ENCODE assay signal across 1 cellular context in the genomic region with DNA sequence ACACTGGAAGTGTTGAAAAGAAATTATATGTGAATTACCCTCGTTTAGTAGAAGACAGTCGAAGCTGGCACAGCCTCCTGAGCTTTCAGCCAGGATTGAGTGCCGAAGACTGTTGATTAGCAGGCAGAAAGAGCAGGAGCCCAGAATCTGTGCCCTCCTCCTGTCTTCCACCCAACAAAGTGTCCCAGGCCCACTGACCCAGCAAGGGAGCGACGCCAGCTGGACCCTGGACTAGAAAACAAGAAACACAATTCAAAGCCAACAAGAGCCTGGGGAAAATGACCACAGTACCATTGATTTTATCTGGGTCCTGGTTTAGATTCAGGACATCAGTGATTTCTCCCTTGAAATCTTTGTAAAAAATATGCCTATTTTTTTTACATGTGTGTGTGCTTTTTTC.
TF ChIP-seq lines count a peak whose summit lies in the region.

No MANE protein-coding gene starts in this region.

TF ChIP-seq in IMR-90, 13 proteins besides CTCF, POLR2A, EP300 and RAD21 (continued from another document):
- TF ChIP-seq, protein P1, sequence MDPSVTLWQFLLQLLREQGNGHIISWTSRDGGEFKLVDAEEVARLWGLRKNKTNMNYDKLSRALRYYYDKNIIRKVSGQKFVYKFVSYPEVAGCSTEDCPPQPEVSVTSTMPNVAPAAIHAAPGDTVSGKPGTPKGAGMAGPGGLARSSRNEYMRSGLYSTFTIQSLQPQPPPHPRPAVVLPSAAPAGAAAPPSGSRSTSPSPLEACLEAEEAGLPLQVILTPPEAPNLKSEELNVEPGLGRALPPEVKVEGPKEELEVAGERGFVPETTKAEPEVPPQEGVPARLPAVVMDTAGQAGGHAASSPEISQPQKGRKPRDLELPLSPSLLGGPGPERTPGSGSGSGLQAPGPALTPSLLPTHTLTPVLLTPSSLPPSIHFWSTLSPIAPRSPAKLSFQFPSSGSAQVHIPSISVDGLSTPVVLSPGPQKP (IDR thresholded peaks at IDR 0.05; ENCODE audit: borderline replicate concordance, low read depth, low read length): no peak
- TF ChIP-seq MXI1 (IDR thresholded peaks at IDR 0.05; ENCODE audit: borderline replicate concordance, low read depth, low read length) (no peak), CHD1 (IDR thresholded peaks at IDR 0.05; ENCODE audit: low read depth, low read length) (no peak), BHLHE40 (IDR thresholded peaks at IDR 0.05; ENCODE audit: low read depth, low read length) (no peak), RCOR1 (IDR thresholded peaks at IDR 0.05; ENCODE audit: insufficient replicate concordance, low read length) (no peak), FOS (IDR thresholded peaks at IDR 0.05; ENCODE audit: low read depth, low read length) (no peak), RFX5 (IDR thresholded peaks at IDR 0.05; ENCODE audit: low read depth, low read length) (no peak), NFE2L2 (IDR thresholded peaks at IDR 0.05; ENCODE audit: low read depth, low read length) (no peak), MAFK (IDR thresholded peaks at IDR 0.05; ENCODE audit: low read depth, low read length) (no peak)
